Comparison of ENCODE assay signal across 32 cellular contexts in genomic region chr1:113118266-113118665, GRCh38.
"Had no signal": no experiment of that assay in that cellular context is flagged by ENCODE, and none has a peak within 500 bp of the region (broad histone marks: within the 10 kb centered on the region; RNA-seq: fewer than 3 reads in every experiment).

No MANE protein-coding gene starts in this region.

- H3K27ac ChIP-seq: adrenal gland, ascending aorta, heart right ventricle, right atrium auricular region, thoracic aorta, VCaP had no signal

- H3K4me1 ChIP-seq: adrenal gland, ascending aorta, heart right ventricle, right atrium auricular region had no signal

- H3K4me1 Mint-ChIP-seq: brain, memory B cell, neural crest cell, T-cell had no signal

- ATAC-seq: heart right ventricle; naive thymus-derived CD4-positive, alpha-beta T cell; T-cell had no signal

- H3K4me3 Mint-ChIP-seq: activated CD4-positive, alpha-beta memory T cell treated with anti-CD3 and anti-CD28 coated beads for 36 hours; activated naive CD4-positive, alpha-beta T cell treated with anti-CD3 and anti-CD28 coated beads for 36 hours; activated naive CD8-positive, alpha-beta T cell treated with anti-CD3 and anti-CD28 coated beads for 36 hours; activated T-helper 1 cell treated with anti-CD3 and anti-CD28 coated beads, Interleukin-12 subunit alpha, Interleukin-12 subunit beta, Interleukin-2, Interleukin-4 antibody, amounts not matched to agents 30 ng/mL and 10 ng/mL and 1 ng/mL, durations not matched to agents 14 hours and 24 hours and 36 hours; brain; dendritic cell treated with granulocyte-macrophage colony-stimulating factor and Interleukin-4, amounts not matched to agents 40 ng/mL and 50 ng/mL, for 4 days; memory B cell; naive thymus-derived CD4-positive, alpha-beta T cell; neural crest cell; T-cell; T-helper 2 cell treated with Interferon-gamma antibody and Interleukin-4, amounts not matched to agents 5 μg/mL and 100 μg/mL, for 36 hours had no signal

- H3K27me3 ChIP-seq: adrenal gland, ascending aorta, heart right ventricle, right atrium auricular region had no signal

- H3K9me3 Mint-ChIP-seq: activated CD4-positive, alpha-beta memory T cell treated with anti-CD3 and anti-CD28 coated beads for 36 hours; activated naive CD4-positive, alpha-beta T cell treated with anti-CD3 and anti-CD28 coated beads for 36 hours; activated naive CD8-positive, alpha-beta T cell treated with anti-CD3 and anti-CD28 coated beads for 36 hours; activated T-helper 1 cell treated with anti-CD3 and anti-CD28 coated beads, Interleukin-12 subunit alpha, Interleukin-12 subunit beta, Interleukin-2, Interleukin-4 antibody, amounts not matched to agents 30 ng/mL and 10 ng/mL and 1 ng/mL, durations not matched to agents 14 hours and 24 hours and 36 hours; brain; dendritic cell treated with granulocyte-macrophage colony-stimulating factor and Interleukin-4, amounts not matched to agents 40 ng/mL and 50 ng/mL, for 4 days; memory B cell; naive thymus-derived CD4-positive, alpha-beta T cell; neural crest cell; T-cell; T-helper 2 cell treated with Interferon-gamma antibody and Interleukin-4, amounts not matched to agents 5 μg/mL and 100 μg/mL, for 36 hours had no signal

- H3K27me3 Mint-ChIP-seq: activated CD4-positive, alpha-beta memory T cell treated with anti-CD3 and anti-CD28 coated beads for 36 hours; activated naive CD8-positive, alpha-beta T cell treated with anti-CD3 and anti-CD28 coated beads for 36 hours; brain; dendritic cell treated with granulocyte-macrophage colony-stimulating factor and Interleukin-4, amounts not matched to agents 40 ng/mL and 50 ng/mL, for 4 days; memory B cell; naive thymus-derived CD4-positive, alpha-beta T cell; T-cell had no signal

- FAIRE-seq: endometrium, urothelium cell line had no signal

- H3K27ac Mint-ChIP-seq: activated CD4-positive, alpha-beta memory T cell treated with anti-CD3 and anti-CD28 coated beads for 36 hours; activated naive CD4-positive, alpha-beta T cell treated with anti-CD3 and anti-CD28 coated beads for 36 hours; activated naive CD8-positive, alpha-beta T cell treated with anti-CD3 and anti-CD28 coated beads for 36 hours; activated T-helper 1 cell treated with anti-CD3 and anti-CD28 coated beads, Interleukin-12 subunit alpha, Interleukin-12 subunit beta, Interleukin-2, Interleukin-4 antibody, amounts not matched to agents 30 ng/mL and 10 ng/mL and 1 ng/mL, durations not matched to agents 14 hours and 24 hours and 36 hours; dendritic cell treated with granulocyte-macrophage colony-stimulating factor and Interleukin-4, amounts not matched to agents 40 ng/mL and 50 ng/mL, for 4 days; memory B cell; T-cell; T-helper 2 cell treated with Interferon-gamma antibody and Interleukin-4, amounts not matched to agents 5 μg/mL and 100 μg/mL, for 36 hours had no signal

- H3K9me3 ChIP-seq: adrenal gland, ascending aorta, heart right ventricle, right atrium auricular region, thoracic aorta had no signal

- H3K4me3 ChIP-seq: adrenal gland, ascending aorta, heart right ventricle, right atrium auricular region, thoracic aorta had no signal

- DNase-seq: activated CD4-positive, alpha-beta memory T cell treated with anti-CD3 and anti-CD28 coated beads for 36 hours; activated CD4-positive, alpha-beta T cell treated with anti-CD3 and anti-CD28 coated beads for 4 hours; activated CD8-positive, alpha-beta memory T cell treated with anti-CD3 and anti-CD28 coated beads, Interleukin-2, amount 50 U/mL, for 4 hours; activated effector memory CD4-positive, alpha-beta T cell treated with anti-CD3 and anti-CD28 coated beads, Interleukin-2, amount 50 U/mL, for 16 hours; activated naive CD4-positive, alpha-beta T cell treated with anti-CD3 and anti-CD28 coated beads for 36 hours; activated naive CD8-positive, alpha-beta T cell treated with anti-CD3 and anti-CD28 coated beads for 36 hours; activated T-cell treated with anti-CD3 and anti-CD28 coated beads, Interleukin-2, amount 50 U/mL, for 1 hour; adrenal gland; caudate nucleus; effector CD8-positive, alpha-beta T cell; foreskin melanocyte; heart right ventricle; midbrain; naive thymus-derived CD4-positive, alpha-beta T cell; nucleus accumbens; stimulated activated CD4-positive, alpha-beta T cell treated with anti-CD3 and anti-CD28 coated beads, Interleukin-15, amount 100 ng/mL, for 24 hours; stimulated activated CD4-positive, alpha-beta T cell treated with anti-CD3 and anti-CD28 coated beads, Interleukin-2, amount 100 ng/mL, for 24 hours; stimulated activated naive CD4-positive, alpha-beta T cell treated with Interleukin-2 at 50 U/mL for 16 hours; T-cell; trophoblast cell had no signal
